8 cellular contexts compared by ENCODE assay signal in the genomic region with DNA sequence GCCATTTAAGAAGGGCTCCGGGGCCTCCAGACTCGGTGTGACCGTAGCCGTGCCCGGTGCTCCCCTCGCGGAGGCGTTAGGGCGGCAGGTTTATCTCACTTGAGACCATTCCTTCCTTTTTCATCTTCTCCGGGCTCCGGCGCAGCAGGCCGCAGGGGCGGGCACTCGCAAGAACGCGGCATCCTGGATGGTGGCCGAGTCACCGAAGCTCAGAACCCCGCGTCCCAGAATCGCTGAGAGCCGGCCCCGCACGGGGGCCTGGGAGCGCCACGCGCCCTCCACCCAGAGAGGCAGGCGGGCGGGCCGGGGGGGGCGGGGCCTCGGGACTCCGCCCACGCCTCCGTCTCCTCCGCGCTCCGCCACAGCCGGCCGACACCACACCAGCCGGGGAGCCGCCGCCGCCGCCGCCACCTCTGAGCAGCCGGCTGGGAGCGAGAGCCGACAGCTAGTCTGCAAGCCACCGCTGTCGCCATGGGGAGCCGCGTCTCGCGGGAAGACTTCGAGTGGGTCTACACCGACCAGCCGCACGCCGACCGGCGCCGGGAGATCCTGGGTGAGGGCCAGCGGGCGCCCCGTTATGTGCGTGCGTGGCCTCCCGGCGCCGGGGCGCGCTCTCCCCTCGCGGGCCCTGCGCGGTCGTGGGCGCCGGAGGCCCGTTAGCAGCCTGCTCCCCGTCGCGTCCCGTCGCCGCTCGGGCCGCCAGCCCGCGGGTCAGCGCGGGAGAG. TPM values are rescaled to one million over a fixed set of nuclear protein-coding genes. Genes with fewer than 3 reads are reported as not detected.
DNase-seq lines count a peak whose midpoint lies in the region; ATAC-seq and TF ChIP-seq lines count a peak whose summit lies in the region.

Gene DEGS1, plus strand, starts transcription at position 375 of the 725 bp plus-strand sequence. Its CDS starts 97 bp downstream, at position 472.

- dilution Hi-C loops in mammary epithelial cell (cut with HindIII; ENCODE audit: low sequenced_read_pairs): no loop called here

- H3K27ac ChIP-seq in mammary epithelial cell (ENCODE audit: insufficient read depth, low read depth, low read length): peak within 1 kb of the TSS; percentile 65

- CTCF ChIA-PET in AG04449 (lab: Yijun Ruan, JAX) (interaction anchor here (0.6 to 2.0 kb wide), 5 partner anchors 10 to 982 kb away, joined by 3 to 6 read pairs (median 3); no protein-coding TSS in a partner anchor), mammary epithelial cell (lab: Charles Lee; ENCODE audit: low non-redundant PET) (interaction anchor here (0.6 kb wide), 1 partner anchor 67 kb away, joined by 5 read pairs; no protein-coding TSS in a partner anchor)

- in situ Hi-C loops in mammary epithelial cell (cut with MboI; ENCODE audit: low sequenced_read_pairs in 2 of 2): no loop called here

- no peaks in the 10 kb centered on the region for H3K27me3 ChIP-seq in mammary epithelial cell (ENCODE audit: insufficient read depth, low read length)

- H3K36me3 ChIP-seq in mammary epithelial cell (ENCODE audit: insufficient read depth, low read length): peaks cover 4% of the 10 kb centered on the region

- intact Hi-C loops in mammary epithelial cell (cut with micrococcal nuclease): loop anchor here (5.0 kb wide), 1 partner anchor 51 kb away; no protein-coding TSS in a partner anchor

- peak within 1 kb of the TSS; percentile 89 for H3K9ac ChIP-seq in mammary epithelial cell (ENCODE audit: insufficient read depth, low read length)

- DNase-seq in AG04449 (ENCODE audit: low read depth, low spot score) (no peak), NCI-H2171 treated with DMSO at 0.1 percent for 48 hours (lab: John Stamatoyannopoulos, UW) (peak; percentile 85), mammary epithelial cell (peak; percentile 79), inferior parietal cortex (ENCODE audit: extremely low spot score) (peak; percentile 77)
- peak; percentile 62 to 67 for DNase-seq in stimulated activated CD4-positive, alpha-beta T cell treated with anti-CD3 and anti-CD28 coated beads, Interleukin-12 subunit alpha, Interleukin-12 subunit beta, amount 100 ng/mL, for 24 hours (ENCODE audit: low read depth in 2 of 2)

- no peak for TF ChIP-seq CTCF in AG04449 (IDR thresholded peaks at IDR 0.05; ENCODE audit: insufficient read depth, low read length, missing control alignments)
- no peak for TF ChIP-seq CTCF in WI38 (IDR thresholded peaks at IDR 0.05; ENCODE audit: low read depth, low read length)
- TF ChIP-seq CTCF in mammary epithelial cell (conservative IDR thresholded peaks at IDR 0.05 in 1 of 2, IDR thresholded peaks at IDR 0.05 in 1 of 2; ENCODE audit: extremely low read depth in 1 of 2, insufficient read depth in 1 of 2, low read depth in 1 of 2, low read length in 2 of 2): no peak

- H3K79me2 ChIP-seq in mammary epithelial cell (ENCODE audit: insufficient read depth, low read length): peaks cover 49% of the 10 kb centered on the region

- peak within 1 kb of the TSS; percentile 99 for H2AFZ ChIP-seq in mammary epithelial cell (ENCODE audit: low read depth, low read length)

- H3K4me2 ChIP-seq in mammary epithelial cell (ENCODE audit: insufficient read depth, low read depth, low read length): peak within 1 kb of the TSS; percentile 91

- ATAC-seq in GM18870 (IDR thresholded peaks at IDR 0.05; ENCODE audit: unreplicated experiment) (peak; percentile 46), HG03103 (IDR thresholded peaks at IDR 0.05; ENCODE audit: low read depth, unreplicated experiment) (peak; percentile 51)

- H3K9me3 ChIP-seq in mammary epithelial cell (replicated peaks; ENCODE audit: insufficient read depth, low read length): no peaks in the 10 kb centered on the region

- POLR2A ChIA-PET in AG04449 (lab: Yijun Ruan, JAX): interaction anchor here (0.6 to 1.7 kb wide), 6 partner anchors 9 to 544 kb away, joined by 3 to 6 read pairs (median 4); partner anchors contain the start of gene NVL

- H3K4me1 ChIP-seq in mammary epithelial cell (ENCODE audit: insufficient read depth, low read length): peaks cover 10% of the 10 kb centered on the region

- TSS peak; percentile 35 for BruUV-seq in mammary epithelial cell (replicated peaks; lab: Mats Ljungman, UMichigan)

- 0% methylated on average over 8 of the region's 94 CpGs for WGBS in mammary epithelial cell (ENCODE audit: low coverage, missing lambda C conversion rate)

- H3K4me3 ChIP-seq in AG04449 (ENCODE audit: low read depth, low read length) (peak within 1 kb of the TSS; percentile 82), WI38 (ENCODE audit: low read depth, low read length) (peak within 1 kb of the TSS; percentile 87), mammary epithelial cell (replicated peaks in 1 of 3; ENCODE audit: insufficient read depth in 1 of 3, low read depth in 2 of 3, low read length in 3 of 3) (peak within 1 kb of the TSS; percentile 88 to 94 (median 94))

- no peaks in the 10 kb centered on the region for H4K20me1 ChIP-seq in mammary epithelial cell (ENCODE audit: insufficient read depth, low read length)

RNA-seq across cellular contexts. Expression of gene DEGS1, which starts in this region (rescaled TPM):
- total RNA-seq in mammary epithelial cell: 10 to 100 TPM; 58.1 to 71.8 TPM
- polyA plus RNA-seq in mammary epithelial cell: 80.0 TPM
- polyA minus RNA-seq in mammary epithelial cell: 83.3 TPM
